In genomic region chr3:114005406-114005987, GRCh38 we compare ENCODE assay signal across 8 cellular contexts.
DNase-seq lines count a peak whose midpoint lies in the region; ATAC-seq lines count a peak whose summit lies in the region.
"Had no signal": no experiment of that assay in that cellular context is flagged by ENCODE, and none has a peak within 500 bp of the region (broad histone marks: within the 10 kb centered on the region; RNA-seq: fewer than 3 reads in every experiment).

No MANE protein-coding gene starts in this region.

- H3K27me3 Mint-ChIP-seq in stimulated activated memory B cell treated with anti-CD40 and anti-IgM and Interleukin-4, amounts not matched to agents 10 μg/mL and 1 μg/mL and 100 μg/mL, for 72 hours: no peaks in the 10 kb centered on the region

- H3K9me3 Mint-ChIP-seq in stimulated activated memory B cell treated with anti-CD40 and anti-IgM and Interleukin-4, amounts not matched to agents 10 μg/mL and 1 μg/mL and 100 μg/mL, for 72 hours: no peaks in the 10 kb centered on the region

- peaks cover 14% of the 10 kb centered on the region for H3K36me3 Mint-ChIP-seq in stimulated activated memory B cell treated with anti-CD40 and anti-IgM and Interleukin-4, amounts not matched to agents 10 μg/mL and 1 μg/mL and 100 μg/mL, for 72 hours

- ATAC-seq in GM19025 (IDR thresholded peaks at IDR 0.05; ENCODE audit: low read depth, unreplicated experiment): peak; percentile 94
- ATAC-seq in GM21825 (IDR thresholded peaks at IDR 0.05; ENCODE audit: unreplicated experiment): peak; percentile 97
- ATAC-seq in HG03432 (IDR thresholded peaks at IDR 0.05; ENCODE audit: unreplicated experiment): peak; percentile 98
- ATAC-seq in stimulated activated memory B cell treated with anti-CD40 and anti-IgM and Interleukin-4, amounts not matched to agents 10 μg/mL and 1 μg/mL and 100 μg/mL, for 72 hours: peak; percentile 100
- ATAC-seq: sciatic nerve had no signal

- peak overlapping the region; percentile 50 for H3K4me3 Mint-ChIP-seq in stimulated activated memory B cell treated with anti-CD40 and anti-IgM and Interleukin-4, amounts not matched to agents 10 μg/mL and 1 μg/mL and 100 μg/mL, for 72 hours

- peak overlapping the region; percentile 83 for H3K27ac Mint-ChIP-seq in stimulated activated memory B cell treated with anti-CD40 and anti-IgM and Interleukin-4, amounts not matched to agents 10 μg/mL and 1 μg/mL and 100 μg/mL, for 72 hours

- DNase-seq in NCI-H524 treated with DMSO at 0.1 percent for 48 hours (lab: John Stamatoyannopoulos, UW) (no peak), DMS153 (lab: John Stamatoyannopoulos, UW) (no peak), NCI-H187 treated with DMSO at 0.1 percent for 48 hours (lab: John Stamatoyannopoulos, UW) (no peak)

- peaks cover 24% of the 10 kb centered on the region for H3K4me1 Mint-ChIP-seq in stimulated activated memory B cell treated with anti-CD40 and anti-IgM and Interleukin-4, amounts not matched to agents 10 μg/mL and 1 μg/mL and 100 μg/mL, for 72 hours
